In the genomic region with DNA sequence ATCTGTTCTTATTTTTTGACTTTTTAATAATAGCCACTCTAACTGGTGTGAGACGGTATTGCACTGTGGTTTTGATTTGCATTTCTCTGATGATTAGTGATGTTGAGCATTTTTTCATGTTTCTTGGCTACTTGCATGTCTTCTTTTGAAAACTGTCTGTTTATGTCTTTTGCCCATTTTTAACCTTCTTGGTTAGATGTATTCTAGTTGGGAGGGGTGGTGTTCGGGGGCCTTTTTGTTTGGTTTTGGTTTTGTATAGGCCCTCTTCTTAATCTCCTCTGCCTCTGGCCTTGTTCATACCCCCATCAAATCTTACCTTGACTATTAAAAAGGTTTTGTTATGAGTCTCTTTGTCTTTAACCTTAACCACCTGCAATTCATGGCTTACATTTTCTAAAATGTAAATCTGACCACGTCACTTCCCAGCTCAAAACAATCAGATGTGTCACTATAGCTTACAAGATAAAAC, we compare ENCODE assay signal across 1 cellular context.
TF ChIP-seq lines count a peak whose summit lies in the region.

No MANE protein-coding gene starts in this region.

TF ChIP-seq in GM12878, 131 proteins besides CTCF, POLR2A, EP300 and RAD21 (continued from another document and continues in another):
- TF ChIP-seq SMC3 (IDR thresholded peaks at IDR 0.05; ENCODE audit: borderline replicate concordance, low read length) (no peak), ELK1 (IDR thresholded peaks at IDR 0.05; ENCODE audit: low read depth, low read length) (no peak), ETV6 (conservative IDR thresholded peaks at IDR 0.05 in 1 of 2, IDR thresholded peaks at IDR 0.05 in 1 of 2; ENCODE audit: borderline replicate concordance in 1 of 2, low read depth in 1 of 2) (no peak), ZNF274 (IDR thresholded peaks at IDR 0.05; ENCODE audit: insufficient read depth, insufficient read length) (no peak), ESRRA (IDR thresholded peaks at IDR 0.05; ENCODE audit: low read length) (no peak), RAD51 (IDR thresholded peaks at IDR 0.05) (no peak), NR2C2 (IDR thresholded peaks at IDR 0.05; ENCODE audit: borderline replicate concordance, control insufficient read depth, insufficient read length, low read depth) (no peak), SUZ12 (IDR thresholded peaks at IDR 0.05; ENCODE audit: unreplicated experiment) (no peak), RCOR1 (conservative IDR thresholded peaks at IDR 0.05; ENCODE audit: low read depth, low read length) (no peak), SMAD1 (IDR thresholded peaks at IDR 0.05; ENCODE audit: low read depth, partially characterized antibody) (no peak), ZZZ3 (IDR thresholded peaks at IDR 0.05; ENCODE audit: control insufficient read depth, insufficient read length, low read depth) (no peak), ATF3 (IDR thresholded peaks at IDR 0.05; ENCODE audit: borderline replicate concordance, extremely low read depth, low read depth, low read length) (no peak), SUPT20H (IDR thresholded peaks at IDR 0.05; ENCODE audit: borderline replicate concordance, control insufficient read depth, low read depth, low read length) (no peak), RFX5 (IDR thresholded peaks at IDR 0.05; ENCODE audit: low read depth, low read length) (no peak), RBBP5 (conservative IDR thresholded peaks at IDR 0.05) (no peak), FOXK2 (IDR thresholded peaks at IDR 0.05) (no peak), TARDBP (IDR thresholded peaks at IDR 0.05; ENCODE audit: borderline replicate concordance) (no peak), PML (IDR thresholded peaks at IDR 0.05; ENCODE audit: low read length) (no peak), ASH2L (IDR thresholded peaks at IDR 0.05; ENCODE audit: borderline replicate concordance, low read depth) (no peak), KLF5 (IDR thresholded peaks at IDR 0.05; ENCODE audit: partially characterized antibody) (no peak), MEF2A (IDR thresholded peaks at IDR 0.05; ENCODE audit: insufficient read depth, low read depth, low read length) (no peak), ATF7 (IDR thresholded peaks at IDR 0.05; ENCODE audit: low read depth) (peak; percentile 64), WRNIP1 (IDR thresholded peaks at IDR 0.05; ENCODE audit: borderline replicate concordance, low read depth, low read length) (no peak), CHD2 (IDR thresholded peaks at IDR 0.05; ENCODE audit: borderline replicate concordance, low read depth, low read length) (no peak), STAT3 (IDR thresholded peaks at IDR 0.05; ENCODE audit: low read depth, low read length) (no peak), CBX5 (IDR thresholded peaks at IDR 0.05; ENCODE audit: low read depth) (no peak)
- TF ChIP-seq, protein P1, sequence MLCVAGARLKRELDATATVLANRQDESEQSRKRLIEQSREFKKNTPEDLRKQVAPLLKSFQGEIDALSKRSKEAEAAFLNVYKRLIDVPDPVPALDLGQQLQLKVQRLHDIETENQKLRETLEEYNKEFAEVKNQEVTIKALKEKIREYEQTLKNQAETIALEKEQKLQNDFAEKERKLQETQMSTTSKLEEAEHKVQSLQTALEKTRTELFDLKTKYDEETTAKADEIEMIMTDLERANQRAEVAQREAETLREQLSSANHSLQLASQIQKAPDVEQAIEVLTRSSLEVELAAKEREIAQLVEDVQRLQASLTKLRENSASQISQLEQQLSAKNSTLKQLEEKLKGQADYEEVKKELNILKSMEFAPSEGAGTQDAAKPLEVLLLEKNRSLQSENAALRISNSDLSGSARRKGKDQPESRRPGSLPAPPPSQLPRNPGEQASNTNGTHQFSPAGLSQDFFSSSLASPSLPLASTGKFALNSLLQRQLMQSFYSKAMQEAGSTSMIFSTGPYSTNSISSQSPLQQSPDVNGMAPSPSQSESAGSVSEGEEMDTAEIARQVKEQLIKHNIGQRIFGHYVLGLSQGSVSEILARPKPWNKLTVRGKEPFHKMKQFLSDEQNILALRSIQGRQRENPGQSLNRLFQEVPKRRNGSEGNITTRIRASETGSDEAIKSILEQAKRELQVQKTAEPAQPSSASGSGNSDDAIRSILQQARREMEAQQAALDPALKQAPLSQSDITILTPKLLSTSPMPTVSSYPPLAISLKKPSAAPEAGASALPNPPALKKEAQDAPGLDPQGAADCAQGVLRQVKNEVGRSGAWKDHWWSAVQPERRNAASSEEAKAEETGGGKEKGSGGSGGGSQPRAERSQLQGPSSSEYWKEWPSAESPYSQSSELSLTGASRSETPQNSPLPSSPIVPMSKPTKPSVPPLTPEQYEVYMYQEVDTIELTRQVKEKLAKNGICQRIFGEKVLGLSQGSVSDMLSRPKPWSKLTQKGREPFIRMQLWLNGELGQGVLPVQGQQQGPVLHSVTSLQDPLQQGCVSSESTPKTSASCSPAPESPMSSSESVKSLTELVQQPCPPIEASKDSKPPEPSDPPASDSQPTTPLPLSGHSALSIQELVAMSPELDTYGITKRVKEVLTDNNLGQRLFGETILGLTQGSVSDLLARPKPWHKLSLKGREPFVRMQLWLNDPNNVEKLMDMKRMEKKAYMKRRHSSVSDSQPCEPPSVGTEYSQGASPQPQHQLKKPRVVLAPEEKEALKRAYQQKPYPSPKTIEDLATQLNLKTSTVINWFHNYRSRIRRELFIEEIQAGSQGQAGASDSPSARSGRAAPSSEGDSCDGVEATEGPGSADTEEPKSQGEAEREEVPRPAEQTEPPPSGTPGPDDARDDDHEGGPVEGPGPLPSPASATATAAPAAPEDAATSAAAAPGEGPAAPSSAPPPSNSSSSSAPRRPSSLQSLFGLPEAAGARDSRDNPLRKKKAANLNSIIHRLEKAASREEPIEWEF (IDR thresholded peaks at IDR 0.05; ENCODE audit: insufficient replicate concordance, low read depth, low read length), result no peak
- TF ChIP-seq, protein P2, sequence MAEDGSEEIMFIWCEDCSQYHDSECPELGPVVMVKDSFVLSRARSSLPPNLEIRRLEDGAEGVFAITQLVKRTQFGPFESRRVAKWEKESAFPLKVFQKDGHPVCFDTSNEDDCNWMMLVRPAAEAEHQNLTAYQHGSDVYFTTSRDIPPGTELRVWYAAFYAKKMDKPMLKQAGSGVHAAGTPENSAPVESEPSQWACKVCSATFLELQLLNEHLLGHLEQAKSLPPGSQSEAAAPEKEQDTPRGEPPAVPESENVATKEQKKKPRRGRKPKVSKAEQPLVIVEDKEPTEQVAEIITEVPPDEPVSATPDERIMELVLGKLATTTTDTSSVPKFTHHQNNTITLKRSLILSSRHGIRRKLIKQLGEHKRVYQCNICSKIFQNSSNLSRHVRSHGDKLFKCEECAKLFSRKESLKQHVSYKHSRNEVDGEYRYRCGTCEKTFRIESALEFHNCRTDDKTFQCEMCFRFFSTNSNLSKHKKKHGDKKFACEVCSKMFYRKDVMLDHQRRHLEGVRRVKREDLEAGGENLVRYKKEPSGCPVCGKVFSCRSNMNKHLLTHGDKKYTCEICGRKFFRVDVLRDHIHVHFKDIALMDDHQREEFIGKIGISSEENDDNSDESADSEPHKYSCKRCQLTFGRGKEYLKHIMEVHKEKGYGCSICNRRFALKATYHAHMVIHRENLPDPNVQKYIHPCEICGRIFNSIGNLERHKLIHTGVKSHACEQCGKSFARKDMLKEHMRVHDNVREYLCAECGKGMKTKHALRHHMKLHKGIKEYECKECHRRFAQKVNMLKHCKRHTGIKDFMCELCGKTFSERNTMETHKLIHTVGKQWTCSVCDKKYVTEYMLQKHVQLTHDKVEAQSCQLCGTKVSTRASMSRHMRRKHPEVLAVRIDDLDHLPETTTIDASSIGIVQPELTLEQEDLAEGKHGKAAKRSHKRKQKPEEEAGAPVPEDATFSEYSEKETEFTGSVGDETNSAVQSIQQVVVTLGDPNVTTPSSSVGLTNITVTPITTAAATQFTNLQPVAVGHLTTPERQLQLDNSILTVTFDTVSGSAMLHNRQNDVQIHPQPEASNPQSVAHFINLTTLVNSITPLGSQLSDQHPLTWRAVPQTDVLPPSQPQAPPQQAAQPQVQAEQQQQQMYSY (CRISPR knock-in tag; IDR thresholded peaks at IDR 0.05), result no peak
- TF ChIP-seq, protein P3, sequence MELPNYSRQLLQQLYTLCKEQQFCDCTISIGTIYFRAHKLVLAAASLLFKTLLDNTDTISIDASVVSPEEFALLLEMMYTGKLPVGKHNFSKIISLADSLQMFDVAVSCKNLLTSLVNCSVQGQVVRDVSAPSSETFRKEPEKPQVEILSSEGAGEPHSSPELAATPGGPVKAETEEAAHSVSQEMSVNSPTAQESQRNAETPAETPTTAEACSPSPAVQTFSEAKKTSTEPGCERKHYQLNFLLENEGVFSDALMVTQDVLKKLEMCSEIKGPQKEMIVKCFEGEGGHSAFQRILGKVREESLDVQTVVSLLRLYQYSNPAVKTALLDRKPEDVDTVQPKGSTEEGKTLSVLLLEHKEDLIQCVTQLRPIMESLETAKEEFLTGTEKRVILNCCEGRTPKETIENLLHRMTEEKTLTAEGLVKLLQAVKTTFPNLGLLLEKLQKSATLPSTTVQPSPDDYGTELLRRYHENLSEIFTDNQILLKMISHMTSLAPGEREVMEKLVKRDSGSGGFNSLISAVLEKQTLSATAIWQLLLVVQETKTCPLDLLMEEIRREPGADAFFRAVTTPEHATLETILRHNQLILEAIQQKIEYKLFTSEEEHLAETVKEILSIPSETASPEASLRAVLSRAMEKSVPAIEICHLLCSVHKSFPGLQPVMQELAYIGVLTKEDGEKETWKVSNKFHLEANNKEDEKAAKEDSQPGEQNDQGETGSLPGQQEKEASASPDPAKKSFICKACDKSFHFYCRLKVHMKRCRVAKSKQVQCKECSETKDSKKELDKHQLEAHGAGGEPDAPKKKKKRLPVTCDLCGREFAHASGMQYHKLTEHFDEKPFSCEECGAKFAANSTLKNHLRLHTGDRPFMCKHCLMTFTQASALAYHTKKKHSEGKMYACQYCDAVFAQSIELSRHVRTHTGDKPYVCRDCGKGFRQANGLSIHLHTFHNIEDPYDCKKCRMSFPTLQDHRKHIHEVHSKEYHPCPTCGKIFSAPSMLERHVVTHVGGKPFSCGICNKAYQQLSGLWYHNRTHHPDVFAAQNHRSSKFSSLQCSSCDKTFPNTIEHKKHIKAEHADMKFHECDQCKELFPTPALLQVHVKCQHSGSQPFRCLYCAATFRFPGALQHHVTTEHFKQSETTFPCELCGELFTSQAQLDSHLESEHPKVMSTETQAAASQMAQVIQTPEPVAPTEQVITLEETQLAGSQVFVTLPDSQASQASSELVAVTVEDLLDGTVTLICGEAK (IDR thresholded peaks at IDR 0.05; ENCODE audit: borderline replicate concordance), result no peak
- TF ChIP-seq, protein P4, sequence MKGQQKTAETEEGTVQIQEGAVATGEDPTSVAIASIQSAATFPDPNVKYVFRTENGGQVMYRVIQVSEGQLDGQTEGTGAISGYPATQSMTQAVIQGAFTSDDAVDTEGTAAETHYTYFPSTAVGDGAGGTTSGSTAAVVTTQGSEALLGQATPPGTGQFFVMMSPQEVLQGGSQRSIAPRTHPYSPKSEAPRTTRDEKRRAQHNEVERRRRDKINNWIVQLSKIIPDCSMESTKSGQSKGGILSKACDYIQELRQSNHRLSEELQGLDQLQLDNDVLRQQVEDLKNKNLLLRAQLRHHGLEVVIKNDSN (IDR thresholded peaks at IDR 0.05; ENCODE audit: borderline replicate concordance, extremely low read length, insufficient read depth, low read depth, low read length), result no peak
- TF ChIP-seq, protein P5, sequence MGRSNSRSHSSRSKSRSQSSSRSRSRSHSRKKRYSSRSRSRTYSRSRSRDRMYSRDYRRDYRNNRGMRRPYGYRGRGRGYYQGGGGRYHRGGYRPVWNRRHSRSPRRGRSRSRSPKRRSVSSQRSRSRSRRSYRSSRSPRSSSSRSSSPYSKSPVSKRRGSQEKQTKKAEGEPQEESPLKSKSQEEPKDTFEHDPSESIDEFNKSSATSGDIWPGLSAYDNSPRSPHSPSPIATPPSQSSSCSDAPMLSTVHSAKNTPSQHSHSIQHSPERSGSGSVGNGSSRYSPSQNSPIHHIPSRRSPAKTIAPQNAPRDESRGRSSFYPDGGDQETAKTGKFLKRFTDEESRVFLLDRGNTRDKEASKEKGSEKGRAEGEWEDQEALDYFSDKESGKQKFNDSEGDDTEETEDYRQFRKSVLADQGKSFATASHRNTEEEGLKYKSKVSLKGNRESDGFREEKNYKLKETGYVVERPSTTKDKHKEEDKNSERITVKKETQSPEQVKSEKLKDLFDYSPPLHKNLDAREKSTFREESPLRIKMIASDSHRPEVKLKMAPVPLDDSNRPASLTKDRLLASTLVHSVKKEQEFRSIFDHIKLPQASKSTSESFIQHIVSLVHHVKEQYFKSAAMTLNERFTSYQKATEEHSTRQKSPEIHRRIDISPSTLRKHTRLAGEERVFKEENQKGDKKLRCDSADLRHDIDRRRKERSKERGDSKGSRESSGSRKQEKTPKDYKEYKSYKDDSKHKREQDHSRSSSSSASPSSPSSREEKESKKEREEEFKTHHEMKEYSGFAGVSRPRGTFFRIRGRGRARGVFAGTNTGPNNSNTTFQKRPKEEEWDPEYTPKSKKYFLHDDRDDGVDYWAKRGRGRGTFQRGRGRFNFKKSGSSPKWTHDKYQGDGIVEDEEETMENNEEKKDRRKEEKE (IDR thresholded peaks at IDR 0.05), result no peak
- TF ChIP-seq, protein P6, sequence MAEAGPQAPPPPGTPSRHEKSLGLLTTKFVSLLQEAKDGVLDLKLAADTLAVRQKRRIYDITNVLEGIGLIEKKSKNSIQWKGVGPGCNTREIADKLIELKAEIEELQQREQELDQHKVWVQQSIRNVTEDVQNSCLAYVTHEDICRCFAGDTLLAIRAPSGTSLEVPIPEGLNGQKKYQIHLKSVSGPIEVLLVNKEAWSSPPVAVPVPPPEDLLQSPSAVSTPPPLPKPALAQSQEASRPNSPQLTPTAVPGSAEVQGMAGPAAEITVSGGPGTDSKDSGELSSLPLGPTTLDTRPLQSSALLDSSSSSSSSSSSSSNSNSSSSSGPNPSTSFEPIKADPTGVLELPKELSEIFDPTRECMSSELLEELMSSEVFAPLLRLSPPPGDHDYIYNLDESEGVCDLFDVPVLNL (IDR thresholded peaks at IDR 0.05; ENCODE audit: low read depth, low read length), result no peak
- TF ChIP-seq, protein P7, sequence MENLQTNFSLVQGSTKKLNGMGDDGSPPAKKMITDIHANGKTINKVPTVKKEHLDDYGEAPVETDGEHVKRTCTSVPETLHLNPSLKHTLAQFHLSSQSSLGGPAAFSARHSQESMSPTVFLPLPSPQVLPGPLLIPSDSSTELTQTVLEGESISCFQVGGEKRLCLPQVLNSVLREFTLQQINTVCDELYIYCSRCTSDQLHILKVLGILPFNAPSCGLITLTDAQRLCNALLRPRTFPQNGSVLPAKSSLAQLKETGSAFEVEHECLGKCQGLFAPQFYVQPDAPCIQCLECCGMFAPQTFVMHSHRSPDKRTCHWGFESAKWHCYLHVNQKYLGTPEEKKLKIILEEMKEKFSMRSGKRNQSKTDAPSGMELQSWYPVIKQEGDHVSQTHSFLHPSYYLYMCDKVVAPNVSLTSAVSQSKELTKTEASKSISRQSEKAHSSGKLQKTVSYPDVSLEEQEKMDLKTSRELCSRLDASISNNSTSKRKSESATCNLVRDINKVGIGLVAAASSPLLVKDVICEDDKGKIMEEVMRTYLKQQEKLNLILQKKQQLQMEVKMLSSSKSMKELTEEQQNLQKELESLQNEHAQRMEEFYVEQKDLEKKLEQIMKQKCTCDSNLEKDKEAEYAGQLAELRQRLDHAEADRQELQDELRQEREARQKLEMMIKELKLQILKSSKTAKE (IDR thresholded peaks at IDR 0.05; ENCODE audit: low read depth, poor library complexity, severe bottlenecking), result peak; percentile 82
